ENCODE assay signal across 15 cellular contexts in the genomic region with DNA sequence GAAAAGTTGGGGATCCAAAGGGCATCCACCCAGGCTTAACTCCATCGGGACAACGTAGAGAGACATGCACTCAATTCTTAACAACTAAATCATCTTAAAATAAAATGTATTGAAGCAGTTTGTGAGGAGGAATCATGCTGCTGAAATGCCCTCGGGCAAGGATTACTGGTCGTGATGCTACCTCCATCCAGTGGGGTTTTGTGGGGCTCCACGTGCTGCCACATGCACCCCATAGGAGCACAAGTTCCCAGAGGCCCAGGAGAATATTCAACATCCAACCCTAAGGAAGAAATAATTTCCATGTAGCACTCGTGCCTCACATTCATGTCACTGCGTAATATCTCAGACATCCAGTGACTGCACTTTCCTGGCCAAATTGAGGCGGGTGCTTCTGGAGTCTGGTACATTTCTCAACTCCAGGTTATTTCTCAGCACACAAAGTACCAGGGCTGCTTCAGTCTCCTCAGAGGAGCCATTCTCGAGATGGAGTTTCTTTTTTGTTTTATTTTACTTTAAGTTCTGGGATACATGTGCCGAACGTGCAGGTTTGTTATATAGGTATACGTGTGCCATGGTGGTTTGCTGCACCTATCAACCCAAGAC.
DNase-seq lines count a peak whose midpoint lies in the region; ATAC-seq and TF ChIP-seq lines count a peak whose summit lies in the region.
"Had no signal": no experiment of that assay in that cellular context is flagged by ENCODE, and none has a peak within 500 bp of the region (broad histone marks: within the 10 kb centered on the region; RNA-seq: fewer than 3 reads in every experiment).

No MANE protein-coding gene starts in this region.

- DNase-seq in adipocyte (ENCODE audit: low read depth) (no peak), fibroblast of the conjunctiva (ENCODE audit: low read depth) (peak; percentile 55), mucosa of descending colon (no peak), tibial artery (peak; percentile 90 to 91), kidney glomerular epithelial cell (lab: John Stamatoyannopoulos, UW) (no peak), NCI-H1417 (lab: John Stamatoyannopoulos, UW) (no peak), MG63 (no peak)
- DNase-seq: activated naive CD4-positive, alpha-beta T cell treated with anti-CD3 and anti-CD28 coated beads for 36 hours; NK-92 treated with Interleukin-12 subunit alpha and Interleukin-12 subunit beta, amount 100 ng/mL, for 24 hours; stimulated activated CD8-positive, alpha-beta memory T cell treated with anti-CD3 and anti-CD28 coated beads, Interleukin-4, amount 100 ng/mL, for 48 hours had no signal

- no peaks in the 10 kb centered on the region for H3K9me3 ChIP-seq in adipocyte (ENCODE audit: control insufficient read depth, low read length)
- no peaks in the 10 kb centered on the region for H3K9me3 ChIP-seq in mucosa of descending colon
- no peaks in the 10 kb centered on the region for H3K9me3 ChIP-seq in tibial artery
- H3K9me3 ChIP-seq in MG63 = no peaks in the 10 kb centered on the region
- H3K9me3 ChIP-seq: neutrophil, SJSA1 had no signal

- H3K27ac ChIP-seq in tibial artery = peak overlapping the region; percentile 90 to 94
- H3K27ac ChIP-seq: C4-2B, neutrophil, SJSA1 had no signal

- peak overlapping the region; percentile 84 for H3K9ac ChIP-seq in adipocyte (ENCODE audit: low read length)

- H3K36me3 ChIP-seq in adipocyte (ENCODE audit: control insufficient read depth, insufficient read depth, low read length, severe bottlenecking) = no peaks in the 10 kb centered on the region
- no peaks in the 10 kb centered on the region for H3K36me3 ChIP-seq in mucosa of descending colon (ENCODE audit: low read depth)
- no peaks in the 10 kb centered on the region for H3K36me3 ChIP-seq in tibial artery
- H3K36me3 ChIP-seq in MG63 = no peaks in the 10 kb centered on the region
- H3K36me3 ChIP-seq: neutrophil, SJSA1 had no signal

- TF ChIP-seq CTCF in mucosa of descending colon (IDR thresholded peaks at IDR 0.05) (no peak), tibial artery (IDR thresholded peaks at IDR 0.05) (no peak)

- ATAC-seq in mucosa of descending colon = peak; percentile 15
- ATAC-seq in GM21526 (IDR thresholded peaks at IDR 0.05; ENCODE audit: low FRiP score, unreplicated experiment) = no peak
- ATAC-seq: left colon had no signal

- intact Hi-C loops in mucosa of descending colon (cut with DNase I, micrococcal nuclease) (no loop called here), tibial artery (cut with DNase I; ENCODE audit: low total_unique reads) (no loop called here)

- H3K4me1 ChIP-seq in adipocyte (ENCODE audit: control insufficient read depth, insufficient read depth, low read length) = peaks cover 58% of the 10 kb centered on the region
- no peaks in the 10 kb centered on the region for H3K4me1 ChIP-seq in mucosa of descending colon (ENCODE audit: low read depth)
- peaks cover 0 to 40% (median 20%) of the 10 kb centered on the region in 4 donors for H3K4me1 ChIP-seq in tibial artery

- H3K4me3 ChIP-seq in adipocyte (ENCODE audit: low read length) (peak overlapping the region; percentile 42), mucosa of descending colon (no peak overlapping the region), tibial artery (no peak overlapping the region), MG63 (no peak overlapping the region)
- H3K4me3 ChIP-seq: SJSA1 had no signal

- no peaks in the 10 kb centered on the region for H3K27me3 ChIP-seq in adipocyte (replicated peaks; ENCODE audit: control insufficient read depth, insufficient read depth, low read length)
- H3K27me3 ChIP-seq in tibial artery = no peaks in the 10 kb centered on the region
- no peaks in the 10 kb centered on the region for H3K27me3 ChIP-seq in MG63
- H3K27me3 ChIP-seq: neutrophil, SJSA1 had no signal

Comparison
In these comparisons a context has a peak if more than half of its experiments do, and no peak if none do; other contexts are left out.
1. DNase-seq: peak in fibroblast of the conjunctiva (single experiment) and tibial artery (2 of 2); none in adipocyte (single experiment), mucosa of descending colon (0 of 3), kidney glomerular epithelial cell (single experiment), NCI-H1417 (0 of 3) and MG63 (single experiment).